Comparison of ENCODE assay signal across 1 cellular context in genomic region chr17:74972973-74973328, GRCh38.
TF ChIP-seq lines count a peak whose summit lies in the region.

No MANE protein-coding gene starts in this region.

TF ChIP-seq in HepG2, 621 proteins besides CTCF, POLR2A, EP300 and RAD21 (continued from another document):
- TF ChIP-seq, protein P1, sequence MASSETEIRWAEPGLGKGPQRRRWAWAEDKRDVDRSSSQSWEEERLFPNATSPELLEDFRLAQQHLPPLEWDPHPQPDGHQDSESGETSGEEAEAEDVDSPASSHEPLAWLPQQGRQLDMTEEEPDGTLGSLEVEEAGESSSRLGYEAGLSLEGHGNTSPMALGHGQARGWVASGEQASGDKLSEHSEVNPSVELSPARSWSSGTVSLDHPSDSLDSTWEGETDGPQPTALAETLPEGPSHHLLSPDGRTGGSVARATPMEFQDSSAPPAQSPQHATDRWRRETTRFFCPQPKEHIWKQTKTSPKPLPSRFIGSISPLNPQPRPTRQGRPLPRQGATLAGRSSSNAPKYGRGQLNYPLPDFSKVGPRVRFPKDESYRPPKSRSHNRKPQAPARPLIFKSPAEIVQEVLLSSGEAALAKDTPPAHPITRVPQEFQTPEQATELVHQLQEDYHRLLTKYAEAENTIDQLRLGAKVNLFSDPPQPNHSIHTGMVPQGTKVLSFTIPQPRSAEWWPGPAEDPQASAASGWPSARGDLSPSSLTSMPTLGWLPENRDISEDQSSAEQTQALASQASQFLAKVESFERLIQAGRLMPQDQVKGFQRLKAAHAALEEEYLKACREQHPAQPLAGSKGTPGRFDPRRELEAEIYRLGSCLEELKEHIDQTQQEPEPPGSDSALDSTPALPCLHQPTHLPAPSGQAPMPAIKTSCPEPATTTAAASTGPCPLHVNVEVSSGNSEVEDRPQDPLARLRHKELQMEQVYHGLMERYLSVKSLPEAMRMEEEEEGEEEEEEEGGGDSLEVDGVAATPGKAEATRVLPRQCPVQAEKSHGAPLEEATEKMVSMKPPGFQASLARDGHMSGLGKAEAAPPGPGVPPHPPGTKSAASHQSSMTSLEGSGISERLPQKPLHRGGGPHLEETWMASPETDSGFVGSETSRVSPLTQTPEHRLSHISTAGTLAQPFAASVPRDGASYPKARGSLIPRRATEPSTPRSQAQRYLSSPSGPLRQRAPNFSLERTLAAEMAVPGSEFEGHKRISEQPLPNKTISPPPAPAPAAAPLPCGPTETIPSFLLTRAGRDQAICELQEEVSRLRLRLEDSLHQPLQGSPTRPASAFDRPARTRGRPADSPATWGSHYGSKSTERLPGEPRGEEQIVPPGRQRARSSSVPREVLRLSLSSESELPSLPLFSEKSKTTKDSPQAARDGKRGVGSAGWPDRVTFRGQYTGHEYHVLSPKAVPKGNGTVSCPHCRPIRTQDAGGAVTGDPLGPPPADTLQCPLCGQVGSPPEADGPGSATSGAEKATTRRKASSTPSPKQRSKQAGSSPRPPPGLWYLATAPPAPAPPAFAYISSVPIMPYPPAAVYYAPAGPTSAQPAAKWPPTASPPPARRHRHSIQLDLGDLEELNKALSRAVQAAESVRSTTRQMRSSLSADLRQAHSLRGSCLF (CRISPR knock-in tag; IDR thresholded peaks at IDR 0.05; ENCODE audit: borderline replicate concordance): no peak
- no peak for TF ChIP-seq ZNF780A (CRISPR knock-in tag; IDR thresholded peaks at IDR 0.05)
- TF ChIP-seq ZNF766 (CRISPR knock-in tag; IDR thresholded peaks at IDR 0.05; ENCODE audit: borderline replicate concordance): no peak
